ENCODE assay signal across 1 cellular context in the genomic region with DNA sequence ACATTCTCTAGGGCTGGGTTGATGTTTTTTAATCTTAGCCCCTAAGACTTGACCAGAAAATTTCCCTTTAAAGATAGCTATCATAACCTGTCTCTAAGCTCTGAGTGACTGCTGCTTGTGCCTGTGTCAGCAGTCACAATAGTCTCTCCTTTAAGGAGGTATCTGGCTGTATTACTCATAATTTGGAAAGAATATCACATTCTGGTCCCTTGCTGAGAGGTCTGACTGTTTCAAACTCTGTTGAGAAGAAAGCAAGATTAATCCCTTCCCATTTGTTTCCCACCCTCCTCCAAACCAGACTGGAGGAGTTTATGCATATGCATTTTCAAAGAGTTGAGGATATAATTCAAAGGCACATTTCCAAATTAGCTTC.
TF ChIP-seq lines count a peak whose summit lies in the region.

No MANE protein-coding gene starts in this region.

TF ChIP-seq in GM23338, 12 proteins besides CTCF, POLR2A, EP300 and RAD21 (continued from another document):
- TF ChIP-seq, protein P1, sequence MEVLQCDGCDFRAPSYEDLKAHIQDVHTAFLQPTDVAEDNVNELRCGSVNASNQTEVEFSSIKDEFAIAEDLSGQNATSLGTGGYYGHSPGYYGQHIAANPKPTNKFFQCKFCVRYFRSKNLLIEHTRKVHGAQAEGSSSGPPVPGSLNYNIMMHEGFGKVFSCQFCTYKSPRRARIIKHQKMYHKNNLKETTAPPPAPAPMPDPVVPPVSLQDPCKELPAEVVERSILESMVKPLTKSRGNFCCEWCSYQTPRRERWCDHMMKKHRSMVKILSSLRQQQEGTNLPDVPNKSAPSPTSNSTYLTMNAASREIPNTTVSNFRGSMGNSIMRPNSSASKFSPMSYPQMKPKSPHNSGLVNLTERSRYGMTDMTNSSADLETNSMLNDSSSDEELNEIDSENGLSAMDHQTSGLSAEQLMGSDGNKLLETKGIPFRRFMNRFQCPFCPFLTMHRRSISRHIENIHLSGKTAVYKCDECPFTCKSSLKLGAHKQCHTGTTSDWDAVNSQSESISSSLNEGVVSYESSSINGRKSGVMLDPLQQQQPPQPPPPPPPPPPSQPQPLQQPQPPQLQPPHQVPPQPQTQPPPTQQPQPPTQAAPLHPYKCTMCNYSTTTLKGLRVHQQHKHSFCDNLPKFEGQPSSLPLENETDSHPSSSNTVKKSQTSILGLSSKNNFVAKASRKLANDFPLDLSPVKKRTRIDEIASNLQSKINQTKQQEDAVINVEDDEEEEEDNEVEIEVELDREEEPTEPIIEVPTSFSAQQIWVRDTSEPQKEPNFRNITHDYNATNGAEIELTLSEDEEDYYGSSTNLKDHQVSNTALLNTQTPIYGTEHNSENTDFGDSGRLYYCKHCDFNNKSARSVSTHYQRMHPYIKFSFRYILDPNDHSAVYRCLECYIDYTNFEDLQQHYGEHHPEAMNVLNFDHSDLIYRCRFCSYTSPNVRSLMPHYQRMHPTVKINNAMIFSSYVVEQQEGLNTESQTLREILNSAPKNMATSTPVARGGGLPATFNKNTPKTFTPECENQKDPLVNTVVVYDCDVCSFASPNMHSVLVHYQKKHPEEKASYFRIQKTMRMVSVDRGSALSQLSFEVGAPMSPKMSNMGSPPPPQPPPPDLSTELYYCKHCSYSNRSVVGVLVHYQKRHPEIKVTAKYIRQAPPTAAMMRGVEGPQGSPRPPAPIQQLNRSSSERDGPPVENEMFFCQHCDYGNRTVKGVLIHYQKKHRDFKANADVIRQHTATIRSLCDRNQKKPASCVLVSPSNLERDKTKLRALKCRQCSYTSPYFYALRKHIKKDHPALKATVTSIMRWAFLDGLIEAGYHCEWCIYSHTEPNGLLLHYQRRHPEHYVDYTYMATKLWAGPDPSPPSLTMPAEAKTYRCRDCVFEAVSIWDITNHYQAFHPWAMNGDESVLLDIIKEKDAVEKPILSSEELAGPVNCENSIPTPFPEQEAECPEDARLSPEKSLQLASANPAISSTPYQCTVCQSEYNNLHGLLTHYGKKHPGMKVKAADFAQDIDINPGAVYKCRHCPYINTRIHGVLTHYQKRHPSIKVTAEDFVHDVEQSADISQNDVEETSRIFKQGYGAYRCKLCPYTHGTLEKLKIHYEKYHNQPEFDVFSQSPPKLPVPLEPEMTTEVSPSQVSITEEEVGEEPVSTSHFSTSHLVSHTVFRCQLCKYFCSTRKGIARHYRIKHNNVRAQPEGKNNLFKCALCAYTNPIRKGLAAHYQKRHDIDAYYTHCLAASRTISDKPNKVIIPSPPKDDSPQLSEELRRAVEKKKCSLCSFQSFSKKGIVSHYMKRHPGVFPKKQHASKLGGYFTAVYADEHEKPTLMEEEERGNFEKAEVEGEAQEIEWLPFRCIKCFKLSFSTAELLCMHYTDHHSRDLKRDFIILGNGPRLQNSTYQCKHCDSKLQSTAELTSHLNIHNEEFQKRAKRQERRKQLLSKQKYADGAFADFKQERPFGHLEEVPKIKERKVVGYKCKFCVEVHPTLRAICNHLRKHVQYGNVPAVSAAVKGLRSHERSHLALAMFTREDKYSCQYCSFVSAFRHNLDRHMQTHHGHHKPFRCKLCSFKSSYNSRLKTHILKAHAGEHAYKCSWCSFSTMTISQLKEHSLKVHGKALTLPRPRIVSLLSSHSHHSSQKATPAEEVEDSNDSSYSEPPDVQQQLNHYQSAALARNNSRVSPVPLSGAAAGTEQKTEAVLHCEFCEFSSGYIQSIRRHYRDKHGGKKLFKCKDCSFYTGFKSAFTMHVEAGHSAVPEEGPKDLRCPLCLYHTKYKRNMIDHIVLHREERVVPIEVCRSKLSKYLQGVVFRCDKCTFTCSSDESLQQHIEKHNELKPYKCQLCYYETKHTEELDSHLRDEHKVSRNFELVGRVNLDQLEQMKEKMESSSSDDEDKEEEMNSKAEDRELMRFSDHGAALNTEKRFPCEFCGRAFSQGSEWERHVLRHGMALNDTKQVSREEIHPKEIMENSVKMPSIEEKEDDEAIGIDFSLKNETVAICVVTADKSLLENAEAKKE (CRISPR knock-in tag; IDR thresholded peaks at IDR 0.05) = no peak
- TF ChIP-seq POLR2AphosphoS5 (IDR thresholded peaks at IDR 0.05; ENCODE audit: low read depth) = no peak
- no peak for TF ChIP-seq ZNF331 (CRISPR knock-in tag; IDR thresholded peaks at IDR 0.05; ENCODE audit: low read depth)
- no peak for TF ChIP-seq EZH2phosphoT487 (IDR thresholded peaks at IDR 0.05; ENCODE audit: unreplicated experiment)
- TF ChIP-seq, protein P2, sequence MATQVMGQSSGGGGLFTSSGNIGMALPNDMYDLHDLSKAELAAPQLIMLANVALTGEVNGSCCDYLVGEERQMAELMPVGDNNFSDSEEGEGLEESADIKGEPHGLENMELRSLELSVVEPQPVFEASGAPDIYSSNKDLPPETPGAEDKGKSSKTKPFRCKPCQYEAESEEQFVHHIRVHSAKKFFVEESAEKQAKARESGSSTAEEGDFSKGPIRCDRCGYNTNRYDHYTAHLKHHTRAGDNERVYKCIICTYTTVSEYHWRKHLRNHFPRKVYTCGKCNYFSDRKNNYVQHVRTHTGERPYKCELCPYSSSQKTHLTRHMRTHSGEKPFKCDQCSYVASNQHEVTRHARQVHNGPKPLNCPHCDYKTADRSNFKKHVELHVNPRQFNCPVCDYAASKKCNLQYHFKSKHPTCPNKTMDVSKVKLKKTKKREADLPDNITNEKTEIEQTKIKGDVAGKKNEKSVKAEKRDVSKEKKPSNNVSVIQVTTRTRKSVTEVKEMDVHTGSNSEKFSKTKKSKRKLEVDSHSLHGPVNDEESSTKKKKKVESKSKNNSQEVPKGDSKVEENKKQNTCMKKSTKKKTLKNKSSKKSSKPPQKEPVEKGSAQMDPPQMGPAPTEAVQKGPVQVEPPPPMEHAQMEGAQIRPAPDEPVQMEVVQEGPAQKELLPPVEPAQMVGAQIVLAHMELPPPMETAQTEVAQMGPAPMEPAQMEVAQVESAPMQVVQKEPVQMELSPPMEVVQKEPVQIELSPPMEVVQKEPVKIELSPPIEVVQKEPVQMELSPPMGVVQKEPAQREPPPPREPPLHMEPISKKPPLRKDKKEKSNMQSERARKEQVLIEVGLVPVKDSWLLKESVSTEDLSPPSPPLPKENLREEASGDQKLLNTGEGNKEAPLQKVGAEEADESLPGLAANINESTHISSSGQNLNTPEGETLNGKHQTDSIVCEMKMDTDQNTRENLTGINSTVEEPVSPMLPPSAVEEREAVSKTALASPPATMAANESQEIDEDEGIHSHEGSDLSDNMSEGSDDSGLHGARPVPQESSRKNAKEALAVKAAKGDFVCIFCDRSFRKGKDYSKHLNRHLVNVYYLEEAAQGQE (IDR thresholded peaks at IDR 0.05; ENCODE audit: unreplicated experiment) = no peak
- no peak for TF ChIP-seq CREB1 (CRISPR knock-in tag; IDR thresholded peaks at IDR 0.05; ENCODE audit: low read depth)
- TF ChIP-seq NANOG (IDR thresholded peaks at IDR 0.05; ENCODE audit: borderline replicate concordance) = no peak
- TF ChIP-seq, protein P3, sequence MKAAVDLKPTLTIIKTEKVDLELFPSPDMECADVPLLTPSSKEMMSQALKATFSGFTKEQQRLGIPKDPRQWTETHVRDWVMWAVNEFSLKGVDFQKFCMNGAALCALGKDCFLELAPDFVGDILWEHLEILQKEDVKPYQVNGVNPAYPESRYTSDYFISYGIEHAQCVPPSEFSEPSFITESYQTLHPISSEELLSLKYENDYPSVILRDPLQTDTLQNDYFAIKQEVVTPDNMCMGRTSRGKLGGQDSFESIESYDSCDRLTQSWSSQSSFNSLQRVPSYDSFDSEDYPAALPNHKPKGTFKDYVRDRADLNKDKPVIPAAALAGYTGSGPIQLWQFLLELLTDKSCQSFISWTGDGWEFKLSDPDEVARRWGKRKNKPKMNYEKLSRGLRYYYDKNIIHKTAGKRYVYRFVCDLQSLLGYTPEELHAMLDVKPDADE (IDR thresholded peaks at IDR 0.05) = no peak
- no peak for TF ChIP-seq JUNB (IDR thresholded peaks at IDR 0.05; ENCODE audit: unreplicated experiment)
